23 cellular contexts compared by ENCODE assay signal in the genomic region with DNA sequence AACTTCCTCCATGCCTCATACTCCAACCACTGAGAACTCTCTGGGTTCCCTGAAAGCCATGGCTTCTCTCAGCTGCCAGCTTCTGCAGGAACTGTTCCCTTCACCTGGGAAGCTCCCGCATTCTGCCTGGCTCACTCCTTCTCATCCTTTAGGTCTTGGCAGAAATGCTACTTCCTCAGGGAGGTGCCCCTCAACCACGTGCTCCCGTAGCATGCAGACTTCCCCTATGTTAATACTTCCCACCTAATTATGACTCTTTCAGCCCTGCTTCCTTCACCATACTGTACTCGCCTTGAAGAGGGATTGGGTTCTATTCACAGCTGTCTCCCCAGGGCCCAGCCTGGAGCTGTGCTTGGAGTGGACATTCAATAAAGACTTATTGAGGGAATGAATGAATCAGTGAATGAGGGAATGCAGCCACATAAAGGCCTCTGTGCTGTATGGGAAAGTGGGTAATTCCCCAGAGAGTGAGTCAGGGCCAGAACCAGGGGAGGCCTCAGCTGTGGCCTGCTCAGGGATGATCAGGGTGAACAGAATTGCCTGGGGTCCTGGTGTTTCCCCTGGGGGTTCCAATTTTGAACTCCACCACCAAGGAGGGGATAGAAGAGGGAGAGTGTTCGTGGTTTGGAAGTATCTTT. TPM values are rescaled to one million over a fixed set of nuclear protein-coding genes. Genes with fewer than 3 reads are reported as not detected.
"Had no signal": no experiment of that assay in that cellular context is flagged by ENCODE, and none has a peak within 500 bp of the region (broad histone marks: within the 10 kb centered on the region; RNA-seq: fewer than 3 reads in every experiment).

No MANE protein-coding gene starts in this region.

- H3K27me3 ChIP-seq: right lobe of liver had no signal

- H3K9me3 Mint-ChIP-seq: neural crest cell; T-cell; T-helper 2 cell treated with Interferon-gamma antibody and Interleukin-4, amounts not matched to agents 5 μg/mL and 100 μg/mL, for 36 hours; WTC11 had no signal

- DNase-seq: activated CD4-positive, alpha-beta T cell treated with anti-CD3 and anti-CD28 coated beads, Interleukin-2, amount 50 U/mL, for 48 hours; activated CD8-positive, alpha-beta memory T cell treated with anti-CD3 and anti-CD28 coated beads, Interleukin-2, amount 50 U/mL, for 48 hours; activated effector memory CD4-positive, alpha-beta T cell treated with anti-CD3 and anti-CD28 coated beads, Interleukin-2, amount 50 U/mL, for 16 hours; activated naive CD4-positive, alpha-beta T cell treated with anti-CD3 and anti-CD28 coated beads, Interleukin-2, amount 50 U/mL, for 16 hours; activated T-cell treated with anti-CD3 and anti-CD28 coated beads, Interleukin-2, amount 50 U/mL, for 48 hours; cortex of kidney; kidney; lower lobe of right lung; mesendoderm; mucosa of descending colon; occipital lobe; right lobe of liver; stimulated activated CD4-positive, alpha-beta T cell treated with anti-CD3 and anti-CD28 coated beads, Interleukin-1b, Interleukin-23, amount 100 ng/mL, for 48 hours; T-cell; transverse colon; uterus had no signal

- H3K4me3 Mint-ChIP-seq: neural crest cell; T-cell; T-helper 2 cell treated with Interferon-gamma antibody and Interleukin-4, amounts not matched to agents 5 μg/mL and 100 μg/mL, for 36 hours; WTC11 had no signal

- H3K9me3 ChIP-seq: lower lobe of right lung, mucosa of descending colon, right lobe of liver, transverse colon, uterus had no signal

- H3K36me3 ChIP-seq: cardiac muscle cell, lower lobe of right lung, right lobe of liver, transverse colon, uterus had no signal

- ATAC-seq: left lobe of liver, mucosa of descending colon, right lobe of liver, T-cell, WTC11 had no signal

- H3K4me3 ChIP-seq: cardiac muscle cell, lower lobe of right lung, mucosa of descending colon, right lobe of liver, skin epidermis, transverse colon, uterus had no signal

- H3K27ac Mint-ChIP-seq: T-cell; T-helper 2 cell treated with Interferon-gamma antibody and Interleukin-4, amounts not matched to agents 5 μg/mL and 100 μg/mL, for 36 hours; WTC11 had no signal

- H3K27ac ChIP-seq: cardiac muscle cell, lower lobe of right lung, right lobe of liver, skin epidermis, transverse colon, uterus had no signal

- H3K36me3 Mint-ChIP-seq: T-cell, WTC11 had no signal

RNA-seq across cellular contexts. Expression of gene FAM107A, which starts 14.4 kb away (rescaled TPM):
- total RNA-seq: activated CD8-positive, alpha-beta memory T cell treated with anti-CD3 and anti-CD28 coated beads for 36 hours; cardiac muscle cell had no signal
- polyA plus RNA-seq: cardiac muscle cell had no signal

RNA-seq across cellular contexts. Expression of gene ACOX2, which starts 54.6 kb away (rescaled TPM):
- total RNA-seq: activated CD8-positive, alpha-beta memory T cell treated with anti-CD3 and anti-CD28 coated beads for 36 hours had no signal
